ENCODE assay signal across 1 cellular context in the genomic region with DNA sequence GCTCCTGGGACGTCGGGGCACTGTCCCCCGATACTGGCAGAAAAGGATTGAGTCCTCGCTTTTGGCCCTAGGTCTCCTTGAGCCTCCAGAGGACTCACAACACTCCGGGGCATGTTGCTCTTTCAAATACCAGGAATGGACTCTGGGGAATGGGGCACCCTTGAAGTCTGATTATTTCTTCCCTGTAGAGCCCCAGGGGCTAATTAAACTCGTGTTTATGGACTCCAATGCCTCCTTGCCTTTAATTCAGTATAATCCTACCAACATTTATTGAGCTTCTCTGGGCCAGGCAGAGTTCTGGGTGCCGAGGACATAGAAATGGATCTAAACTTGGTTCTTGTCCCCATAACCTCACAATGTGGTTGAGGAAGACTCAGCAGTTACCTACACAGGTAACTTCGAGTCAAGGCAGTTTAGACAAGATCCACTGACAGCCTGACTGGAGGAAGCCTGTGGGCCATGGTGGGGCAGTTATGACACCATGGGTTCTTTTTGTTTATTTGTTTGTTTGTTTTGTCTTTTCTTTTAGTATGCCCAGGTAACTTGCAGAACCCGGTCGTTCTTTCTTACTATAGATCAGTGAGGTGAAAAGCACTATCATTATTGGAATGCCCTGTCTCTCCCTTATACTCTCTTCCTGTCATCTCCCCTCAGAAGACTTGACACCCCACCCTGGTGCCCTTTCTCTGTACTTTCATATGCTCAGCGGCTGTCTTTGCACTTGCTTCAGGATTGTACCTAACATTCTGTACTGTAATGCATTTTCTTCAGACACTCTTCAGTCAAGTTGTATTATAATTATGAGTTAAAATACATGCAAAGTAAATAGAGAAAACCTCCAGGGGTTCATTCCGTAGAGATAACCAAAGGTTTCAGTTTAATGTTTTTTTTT.
TF ChIP-seq lines count a peak whose summit lies in the region.

No MANE protein-coding gene starts in this region.

TF ChIP-seq in GM12878, 131 proteins besides CTCF, POLR2A, EP300 and RAD21 (continued from another document):
- TF ChIP-seq NR2C2 (IDR thresholded peaks at IDR 0.05; ENCODE audit: borderline replicate concordance, control insufficient read depth, insufficient read length, low read depth): no peak
- TF ChIP-seq, protein P1, sequence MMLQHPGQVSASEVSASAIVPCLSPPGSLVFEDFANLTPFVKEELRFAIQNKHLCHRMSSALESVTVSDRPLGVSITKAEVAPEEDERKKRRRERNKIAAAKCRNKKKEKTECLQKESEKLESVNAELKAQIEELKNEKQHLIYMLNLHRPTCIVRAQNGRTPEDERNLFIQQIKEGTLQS (IDR thresholded peaks at IDR 0.05; ENCODE audit: borderline replicate concordance, extremely low read depth, low read depth, low read length): no peak
- no peak for TF ChIP-seq ETV6 (conservative IDR thresholded peaks at IDR 0.05 in 1 of 2, IDR thresholded peaks at IDR 0.05 in 1 of 2; ENCODE audit: borderline replicate concordance in 1 of 2, low read depth in 1 of 2)
- TF ChIP-seq RBBP5 (conservative IDR thresholded peaks at IDR 0.05): no peak
- TF ChIP-seq, protein P2, sequence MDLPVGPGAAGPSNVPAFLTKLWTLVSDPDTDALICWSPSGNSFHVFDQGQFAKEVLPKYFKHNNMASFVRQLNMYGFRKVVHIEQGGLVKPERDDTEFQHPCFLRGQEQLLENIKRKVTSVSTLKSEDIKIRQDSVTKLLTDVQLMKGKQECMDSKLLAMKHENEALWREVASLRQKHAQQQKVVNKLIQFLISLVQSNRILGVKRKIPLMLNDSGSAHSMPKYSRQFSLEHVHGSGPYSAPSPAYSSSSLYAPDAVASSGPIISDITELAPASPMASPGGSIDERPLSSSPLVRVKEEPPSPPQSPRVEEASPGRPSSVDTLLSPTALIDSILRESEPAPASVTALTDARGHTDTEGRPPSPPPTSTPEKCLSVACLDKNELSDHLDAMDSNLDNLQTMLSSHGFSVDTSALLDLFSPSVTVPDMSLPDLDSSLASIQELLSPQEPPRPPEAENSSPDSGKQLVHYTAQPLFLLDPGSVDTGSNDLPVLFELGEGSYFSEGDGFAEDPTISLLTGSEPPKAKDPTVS (IDR thresholded peaks at IDR 0.05; ENCODE audit: low read depth, low read length): no peak
- no peak for TF ChIP-seq FOXK2 (IDR thresholded peaks at IDR 0.05)
- no peak; the same call in 1 of the 2 replicates for TF ChIP-seq SMAD5 (IDR thresholded peaks at IDR 0.05; ENCODE audit: low read depth)
- TF ChIP-seq ZNF384 (IDR thresholded peaks at IDR 0.05; ENCODE audit: borderline replicate concordance, low read depth, low read length): no peak
- TF ChIP-seq PML (IDR thresholded peaks at IDR 0.05; ENCODE audit: low read length): no peak
- no peak for TF ChIP-seq MYB (IDR thresholded peaks at IDR 0.05; ENCODE audit: borderline replicate concordance, low read depth, low read length)
- no peak for TF ChIP-seq MTA2 (IDR thresholded peaks at IDR 0.05; ENCODE audit: low read depth)
- no peak for TF ChIP-seq MEF2B (IDR thresholded peaks at IDR 0.05; ENCODE audit: partially characterized antibody, poor library complexity, severe bottlenecking)
- peak in 1 of 2 experiments; percentile 20; a peak in 1 of 4 replicates for TF ChIP-seq BHLHE40 (IDR thresholded peaks at IDR 0.05; ENCODE audit: borderline replicate concordance in 1 of 2, low read depth in 2 of 2, low read length in 1 of 2)
- no peak for TF ChIP-seq BACH1 (IDR thresholded peaks at IDR 0.05; ENCODE audit: borderline replicate concordance)
- no peak for TF ChIP-seq RELA (IDR thresholded peaks at IDR 0.05; ENCODE audit: borderline replicate concordance, partially characterized antibody)
- no peak for TF ChIP-seq MEF2A (IDR thresholded peaks at IDR 0.05; ENCODE audit: insufficient read depth, low read depth, low read length)
- TF ChIP-seq, protein P3, sequence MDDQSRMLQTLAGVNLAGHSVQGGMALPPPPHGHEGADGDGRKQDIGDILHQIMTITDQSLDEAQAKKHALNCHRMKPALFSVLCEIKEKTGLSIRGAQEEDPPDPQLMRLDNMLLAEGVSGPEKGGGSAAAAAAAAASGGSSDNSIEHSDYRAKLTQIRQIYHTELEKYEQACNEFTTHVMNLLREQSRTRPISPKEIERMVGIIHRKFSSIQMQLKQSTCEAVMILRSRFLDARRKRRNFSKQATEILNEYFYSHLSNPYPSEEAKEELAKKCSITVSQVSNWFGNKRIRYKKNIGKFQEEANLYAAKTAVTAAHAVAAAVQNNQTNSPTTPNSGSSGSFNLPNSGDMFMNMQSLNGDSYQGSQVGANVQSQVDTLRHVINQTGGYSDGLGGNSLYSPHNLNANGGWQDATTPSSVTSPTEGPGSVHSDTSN (IDR thresholded peaks at IDR 0.05; ENCODE audit: insufficient replicate concordance, low read depth, low read length): no peak
- TF ChIP-seq TCF3 (IDR thresholded peaks at IDR 0.05; ENCODE audit: borderline replicate concordance, insufficient read depth, low read depth, low read length): no peak
- no peak for TF ChIP-seq ZNF217 (IDR thresholded peaks at IDR 0.05)
- TF ChIP-seq SIX5 (IDR thresholded peaks at IDR 0.05; ENCODE audit: low read depth, low read length, severe bottlenecking): no peak
- TF ChIP-seq POLR2AphosphoS5 (IDR thresholded peaks at IDR 0.05; ENCODE audit: low read length): peak; percentile 54
- TF ChIP-seq, protein P4, sequence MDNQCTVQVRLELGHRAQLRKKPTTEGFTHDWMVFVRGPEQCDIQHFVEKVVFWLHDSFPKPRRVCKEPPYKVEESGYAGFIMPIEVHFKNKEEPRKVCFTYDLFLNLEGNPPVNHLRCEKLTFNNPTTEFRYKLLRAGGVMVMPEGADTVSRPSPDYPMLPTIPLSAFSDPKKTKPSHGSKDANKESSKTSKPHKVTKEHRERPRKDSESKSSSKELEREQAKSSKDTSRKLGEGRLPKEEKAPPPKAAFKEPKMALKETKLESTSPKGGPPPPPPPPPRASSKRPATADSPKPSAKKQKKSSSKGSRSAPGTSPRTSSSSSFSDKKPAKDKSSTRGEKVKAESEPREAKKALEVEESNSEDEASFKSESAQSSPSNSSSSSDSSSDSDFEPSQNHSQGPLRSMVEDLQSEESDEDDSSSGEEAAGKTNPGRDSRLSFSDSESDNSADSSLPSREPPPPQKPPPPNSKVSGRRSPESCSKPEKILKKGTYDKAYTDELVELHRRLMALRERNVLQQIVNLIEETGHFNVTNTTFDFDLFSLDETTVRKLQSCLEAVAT (IDR thresholded peaks at IDR 0.05): peak; percentile 12
- no peak for TF ChIP-seq SPI1 (IDR thresholded peaks at IDR 0.05; ENCODE audit: borderline replicate concordance, insufficient read depth, low read depth, low read length)
- TF ChIP-seq NFXL1 (IDR thresholded peaks at IDR 0.05; ENCODE audit: borderline replicate concordance): no peak
- peak; percentile 73; the same call in 1 of the 2 replicates for TF ChIP-seq POLR2AphosphoS2 (IDR thresholded peaks at IDR 0.05; ENCODE audit: low read depth, low read length)
- TF ChIP-seq, protein P5, sequence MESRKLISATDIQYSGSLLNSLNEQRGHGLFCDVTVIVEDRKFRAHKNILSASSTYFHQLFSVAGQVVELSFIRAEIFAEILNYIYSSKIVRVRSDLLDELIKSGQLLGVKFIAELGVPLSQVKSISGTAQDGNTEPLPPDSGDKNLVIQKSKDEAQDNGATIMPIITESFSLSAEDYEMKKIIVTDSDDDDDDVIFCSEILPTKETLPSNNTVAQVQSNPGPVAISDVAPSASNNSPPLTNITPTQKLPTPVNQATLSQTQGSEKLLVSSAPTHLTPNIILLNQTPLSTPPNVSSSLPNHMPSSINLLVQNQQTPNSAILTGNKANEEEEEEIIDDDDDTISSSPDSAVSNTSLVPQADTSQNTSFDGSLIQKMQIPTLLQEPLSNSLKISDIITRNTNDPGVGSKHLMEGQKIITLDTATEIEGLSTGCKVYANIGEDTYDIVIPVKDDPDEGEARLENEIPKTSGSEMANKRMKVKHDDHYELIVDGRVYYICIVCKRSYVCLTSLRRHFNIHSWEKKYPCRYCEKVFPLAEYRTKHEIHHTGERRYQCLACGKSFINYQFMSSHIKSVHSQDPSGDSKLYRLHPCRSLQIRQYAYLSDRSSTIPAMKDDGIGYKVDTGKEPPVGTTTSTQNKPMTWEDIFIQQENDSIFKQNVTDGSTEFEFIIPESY (IDR thresholded peaks at IDR 0.05): no peak
- TF ChIP-seq, protein P6, sequence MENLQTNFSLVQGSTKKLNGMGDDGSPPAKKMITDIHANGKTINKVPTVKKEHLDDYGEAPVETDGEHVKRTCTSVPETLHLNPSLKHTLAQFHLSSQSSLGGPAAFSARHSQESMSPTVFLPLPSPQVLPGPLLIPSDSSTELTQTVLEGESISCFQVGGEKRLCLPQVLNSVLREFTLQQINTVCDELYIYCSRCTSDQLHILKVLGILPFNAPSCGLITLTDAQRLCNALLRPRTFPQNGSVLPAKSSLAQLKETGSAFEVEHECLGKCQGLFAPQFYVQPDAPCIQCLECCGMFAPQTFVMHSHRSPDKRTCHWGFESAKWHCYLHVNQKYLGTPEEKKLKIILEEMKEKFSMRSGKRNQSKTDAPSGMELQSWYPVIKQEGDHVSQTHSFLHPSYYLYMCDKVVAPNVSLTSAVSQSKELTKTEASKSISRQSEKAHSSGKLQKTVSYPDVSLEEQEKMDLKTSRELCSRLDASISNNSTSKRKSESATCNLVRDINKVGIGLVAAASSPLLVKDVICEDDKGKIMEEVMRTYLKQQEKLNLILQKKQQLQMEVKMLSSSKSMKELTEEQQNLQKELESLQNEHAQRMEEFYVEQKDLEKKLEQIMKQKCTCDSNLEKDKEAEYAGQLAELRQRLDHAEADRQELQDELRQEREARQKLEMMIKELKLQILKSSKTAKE (IDR thresholded peaks at IDR 0.05; ENCODE audit: low read depth, poor library complexity, severe bottlenecking): peak; percentile 39
- no peak for TF ChIP-seq HDAC6 (IDR thresholded peaks at IDR 0.05; ENCODE audit: unreplicated experiment)
- TF ChIP-seq ZNF622 (IDR thresholded peaks at IDR 0.05): no peak
- TF ChIP-seq, protein P7, sequence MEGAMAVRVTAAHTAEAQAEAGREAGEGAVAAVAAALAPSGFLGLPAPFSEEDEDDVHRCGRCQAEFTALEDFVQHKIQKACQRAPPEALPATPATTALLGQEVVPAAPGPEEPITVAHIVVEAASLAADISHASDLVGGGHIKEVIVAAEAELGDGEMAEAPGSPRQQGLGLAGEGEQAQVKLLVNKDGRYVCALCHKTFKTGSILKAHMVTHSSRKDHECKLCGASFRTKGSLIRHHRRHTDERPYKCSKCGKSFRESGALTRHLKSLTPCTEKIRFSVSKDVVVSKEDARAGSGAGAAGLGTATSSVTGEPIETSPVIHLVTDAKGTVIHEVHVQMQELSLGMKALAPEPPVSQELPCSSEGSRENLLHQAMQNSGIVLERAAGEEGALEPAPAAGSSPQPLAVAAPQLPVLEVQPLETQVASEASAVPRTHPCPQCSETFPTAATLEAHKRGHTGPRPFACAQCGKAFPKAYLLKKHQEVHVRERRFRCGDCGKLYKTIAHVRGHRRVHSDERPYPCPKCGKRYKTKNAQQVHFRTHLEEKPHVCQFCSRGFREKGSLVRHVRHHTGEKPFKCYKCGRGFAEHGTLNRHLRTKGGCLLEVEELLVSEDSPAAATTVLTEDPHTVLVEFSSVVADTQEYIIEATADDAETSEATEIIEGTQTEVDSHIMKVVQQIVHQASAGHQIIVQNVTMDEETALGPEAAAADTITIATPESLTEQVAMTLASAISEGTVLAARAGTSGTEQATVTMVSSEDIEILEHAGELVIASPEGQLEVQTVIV (IDR thresholded peaks at IDR 0.05; ENCODE audit: borderline replicate concordance, partially characterized antibody): no peak
- TF ChIP-seq ZNF24 (IDR thresholded peaks at IDR 0.05): no peak
- TF ChIP-seq HCFC1 (IDR thresholded peaks at IDR 0.05; ENCODE audit: low read length): no peak
